15 cellular contexts compared by ENCODE assay signal in the genomic region with DNA sequence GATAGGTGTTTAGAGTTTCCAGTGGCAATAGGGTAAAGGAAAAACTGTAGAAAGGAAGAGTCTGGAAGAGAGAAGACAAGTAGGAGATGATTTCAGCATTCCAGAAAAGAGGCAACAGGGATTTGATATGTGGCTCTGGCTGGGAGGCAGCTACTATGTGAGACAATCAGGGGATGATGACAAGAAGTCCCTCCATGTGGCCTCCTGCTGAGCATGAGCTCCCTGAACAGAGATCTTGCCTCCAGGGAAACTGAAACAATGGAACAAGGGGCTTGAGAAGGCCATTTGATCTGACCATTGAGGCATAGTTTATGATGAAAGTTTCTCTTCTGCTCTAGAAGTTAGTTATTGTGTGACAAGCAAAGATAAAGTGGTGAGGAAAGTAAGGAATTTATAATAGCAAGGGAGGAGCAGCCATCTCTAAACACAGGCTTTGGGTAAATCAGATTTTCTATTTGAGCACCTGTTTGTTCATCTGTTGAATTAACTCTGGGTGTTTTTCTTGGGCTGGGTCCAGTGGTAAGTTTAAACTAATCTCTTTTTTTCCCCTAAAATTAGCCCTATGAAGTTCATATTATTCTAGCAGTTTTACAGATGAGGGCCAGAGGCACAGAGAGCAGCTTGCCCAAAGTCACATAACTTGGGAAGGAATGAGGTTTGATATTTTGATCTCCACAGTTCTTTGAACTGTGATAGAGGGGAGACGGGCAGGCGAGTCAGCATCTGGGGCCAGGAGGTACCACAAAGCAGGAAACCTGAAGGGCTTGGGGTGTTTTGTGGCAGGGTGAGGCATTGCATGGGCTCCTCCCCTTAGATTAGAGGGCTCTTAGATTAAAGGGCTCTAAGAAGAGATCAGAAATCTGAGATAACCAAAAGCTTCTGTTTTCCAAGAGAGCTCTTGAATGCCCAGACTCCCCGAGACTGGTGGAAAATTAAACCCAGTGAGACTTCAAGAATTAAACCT. TPM values are rescaled to one million over a fixed set of nuclear protein-coding genes. Genes with fewer than 3 reads are reported as not detected.
DNase-seq lines count a peak whose midpoint lies in the region; ATAC-seq and TF ChIP-seq lines count a peak whose summit lies in the region.
"Had no signal": no experiment of that assay in that cellular context is flagged by ENCODE, and none has a peak within 500 bp of the region (broad histone marks: within the 10 kb centered on the region; RNA-seq: fewer than 3 reads in every experiment).

No MANE protein-coding gene starts in this region.

- no peak overlapping the region for H3K9ac ChIP-seq in H9 (ENCODE audit: extremely low read depth, insufficient read length, low read length)
- H3K9ac ChIP-seq in GM23248: no peak overlapping the region

- no peak overlapping the region for H2BK15ac ChIP-seq in H9 (ENCODE audit: low read depth, low read length)

- no peak for DNase-seq in H9
- no peak for DNase-seq in T-helper 2 cell treated with Interferon-gamma antibody and Interleukin-4, amounts not matched to agents 5 μg/mL and 100 μg/mL, for 36 hours (ENCODE audit: low spot score)
- DNase-seq in activated naive CD4-positive, alpha-beta T cell treated with anti-CD3 and anti-CD28 coated beads, Interleukin-2, amount 10 ng/mL, durations not matched to agents 7 days and 5 days: peak; percentile 70
- peak in 7 of 9 donors; percentile 40 to 59 (median 53) for DNase-seq in naive thymus-derived CD4-positive, alpha-beta T cell
- DNase-seq in HAP-1 (ENCODE audit: low spot score in 2 of 2): no peak
- DNase-seq in GM23248: no peak
- DNase-seq: H7, IMR-90, NCI-H1930 had no signal

- no peak overlapping the region for H3K56ac ChIP-seq in H9 (ENCODE audit: insufficient read length, low read depth, low read length)

- TF ChIP-seq CTCF in H9 (conservative IDR thresholded peaks at IDR 0.05): no peak; the same call in 2 of the 3 replicates

- peaks cover 13% of the 10 kb centered on the region for H3K27me3 Mint-ChIP-seq in H9 (ENCODE audit: low read depth)
- peaks cover 66% of the 10 kb centered on the region for H3K27me3 Mint-ChIP-seq in T-helper 2 cell treated with Interferon-gamma antibody and Interleukin-4, amounts not matched to agents 5 μg/mL and 100 μg/mL, for 36 hours (ENCODE audit: low read depth)
- peaks cover 52% of the 10 kb centered on the region for H3K27me3 Mint-ChIP-seq in activated naive CD4-positive, alpha-beta T cell treated with anti-CD3 and anti-CD28 coated beads, Interleukin-2, amount 10 ng/mL, durations not matched to agents 7 days and 5 days
- H3K27me3 Mint-ChIP-seq in naive thymus-derived CD4-positive, alpha-beta T cell: peaks cover 0 to 65% (median 46%) of the 10 kb centered on the region in 5 donors

- H3K27ac ChIP-seq in H9 (ENCODE audit: insufficient read length, low read depth, low read length) (no peak overlapping the region), GM23248 (no peak overlapping the region)
- H3K27ac ChIP-seq in naive thymus-derived CD4-positive, alpha-beta T cell (ENCODE audit: low read depth, low read length): no peak overlapping the region

- H3K4me1 ChIP-seq in H9 (ENCODE audit: insufficient read depth, low read length) (no peaks in the 10 kb centered on the region), HAP-1 (no peaks in the 10 kb centered on the region), GM23248 (ENCODE audit: insufficient read depth) (no peaks in the 10 kb centered on the region)
- peaks cover 0 to 25% of the 10 kb centered on the region in 2 donors for H3K4me1 ChIP-seq in naive thymus-derived CD4-positive, alpha-beta T cell (ENCODE audit: control insufficient read depth in 2 of 2, insufficient read depth in 2 of 2, low read length in 2 of 2)

- no peak overlapping the region for H3K18ac ChIP-seq in H9 (ENCODE audit: insufficient read length, low read depth, low read length)

- H3K4me2 ChIP-seq in H9 (ENCODE audit: insufficient read depth, insufficient read length, low read length) (no peak overlapping the region), GM23248 (ENCODE audit: unreplicated experiment) (no peak overlapping the region)

- H3K9me3 Mint-ChIP-seq in H9: no peaks in the 10 kb centered on the region
- no peaks in the 10 kb centered on the region for H3K9me3 Mint-ChIP-seq in T-helper 2 cell treated with Interferon-gamma antibody and Interleukin-4, amounts not matched to agents 5 μg/mL and 100 μg/mL, for 36 hours
- H3K9me3 Mint-ChIP-seq in activated naive CD4-positive, alpha-beta T cell treated with anti-CD3 and anti-CD28 coated beads, Interleukin-2, amount 10 ng/mL, durations not matched to agents 7 days and 5 days: no peaks in the 10 kb centered on the region
- peaks cover 0 to 2% (median 0%) of the 10 kb centered on the region in 11 donors for H3K9me3 Mint-ChIP-seq in naive thymus-derived CD4-positive, alpha-beta T cell
- H3K9me3 Mint-ChIP-seq: CD8-positive, alpha-beta memory T cell; neural crest cell had no signal

- H3K14ac ChIP-seq in H9 (ENCODE audit: insufficient read depth, low read length): no peak overlapping the region

- no peak overlapping the region for H3K27ac Mint-ChIP-seq in H9
- H3K27ac Mint-ChIP-seq in T-helper 2 cell treated with Interferon-gamma antibody and Interleukin-4, amounts not matched to agents 5 μg/mL and 100 μg/mL, for 36 hours: peak overlapping the region; percentile 39
- peak overlapping the region; percentile 71 for H3K27ac Mint-ChIP-seq in activated naive CD4-positive, alpha-beta T cell treated with anti-CD3 and anti-CD28 coated beads, Interleukin-2, amount 10 ng/mL, durations not matched to agents 7 days and 5 days
- H3K27ac Mint-ChIP-seq in naive thymus-derived CD4-positive, alpha-beta T cell: peak overlapping the region in 4 of 9 donors; percentile 24 to 79 (median 59)
- H3K27ac Mint-ChIP-seq: CD8-positive, alpha-beta memory T cell had no signal

- in situ Hi-C loops in HAP-1 (cut with MboI; ENCODE audit: low sequenced_read_pairs) (no loop called here), GM23248 (cut with MboI) (no loop called here)

- H3K36me3 ChIP-seq in naive thymus-derived CD4-positive, alpha-beta T cell (ENCODE audit: control insufficient read depth in 2 of 3, insufficient read depth in 3 of 3, low read length in 3 of 3): no peaks in the 10 kb centered on the region
- no peaks in the 10 kb centered on the region for H3K36me3 ChIP-seq in HAP-1 (replicated peaks)
- no peaks in the 10 kb centered on the region for H3K36me3 ChIP-seq in GM23248 (ENCODE audit: low read depth)

- intact Hi-C loops in naive thymus-derived CD4-positive, alpha-beta T cell (cut with micrococcal nuclease): loop anchor here in 1 of 2 donors (1.0 to 2.0 kb wide), 2 partner anchors 16 to 19 kb away; no protein-coding TSS in a partner anchor

- no peaks in the 10 kb centered on the region for H3K79me1 ChIP-seq in H9 (ENCODE audit: insufficient read depth, low read depth, low read length, poor library complexity, severe bottlenecking)

- no peaks in the 10 kb centered on the region for H3F3A ChIP-seq in GM23248 (ENCODE audit: insufficient read depth)

- H4K8ac ChIP-seq in H9 (replicated peaks; ENCODE audit: insufficient read length, low read depth, low read length): no peak overlapping the region

- H3K4ac ChIP-seq in H9 (ENCODE audit: low read depth, low read length): no peak overlapping the region

- H3K27me3 ChIP-seq in H9 (ENCODE audit: insufficient read depth, low read length) (no peaks in the 10 kb centered on the region), HAP-1 (ENCODE audit: low read depth) (peaks cover 17% of the 10 kb centered on the region; the same call in 1 of the 2 replicates), GM23248 (replicated peaks; ENCODE audit: insufficient read depth) (no peaks in the 10 kb centered on the region; the same call in 1 of the 2 replicates)
- H3K27me3 ChIP-seq in naive thymus-derived CD4-positive, alpha-beta T cell (ENCODE audit: control insufficient read depth in 2 of 2, insufficient read depth in 2 of 2, low read length in 2 of 2): no peaks in the 10 kb centered on the region

- WGBS in H9 (ENCODE audit: extremely low coverage, insufficient read length, low lambda C conversion rate): no CpG with 5 or more reads among the region's 3 CpGs
- 2 to 9% methylated on average over 3 of the region's 3 CpGs for WGBS in GM23248 (ENCODE audit: low coverage in 1 of 2, low lambda C conversion rate in 2 of 2, missing lambda C conversion rate in 2 of 2), 2 experiments

- POLR2A ChIA-PET in naive thymus-derived CD4-positive, alpha-beta T cell (lab: Charles Lee): interaction anchor here (0.6 kb wide), 1 partner anchor 18 kb away, joined by 3 read pairs; no protein-coding TSS in a partner anchor

- peak overlapping the region; percentile 52 for H2AFZ ChIP-seq in H9 (ENCODE audit: low read length)
- no peak overlapping the region for H2AFZ ChIP-seq in GM23248

- H4K20me1 ChIP-seq in H9 (ENCODE audit: control insufficient read depth, insufficient read depth, insufficient read length) (no peaks in the 10 kb centered on the region), GM23248 (ENCODE audit: insufficient read depth) (no peaks in the 10 kb centered on the region)

- H3K4me3 Mint-ChIP-seq in H9: no peak overlapping the region
- peak overlapping the region; percentile 72 for H3K4me3 Mint-ChIP-seq in T-helper 2 cell treated with Interferon-gamma antibody and Interleukin-4, amounts not matched to agents 5 μg/mL and 100 μg/mL, for 36 hours
- H3K4me3 Mint-ChIP-seq in activated naive CD4-positive, alpha-beta T cell treated with anti-CD3 and anti-CD28 coated beads, Interleukin-2, amount 10 ng/mL, durations not matched to agents 7 days and 5 days: peak overlapping the region; percentile 33
- peak overlapping the region; percentile 13 to 77 (median 67) for H3K4me3 Mint-ChIP-seq in naive thymus-derived CD4-positive, alpha-beta T cell
- H3K4me3 Mint-ChIP-seq: CD8-positive, alpha-beta memory T cell; neural crest cell had no signal

- H3K9me3 ChIP-seq in H9 (ENCODE audit: control insufficient read depth, low read depth, low read length) (no peaks in the 10 kb centered on the region), HAP-1 (no peaks in the 10 kb centered on the region), GM23248 (ENCODE audit: low read depth) (no peaks in the 10 kb centered on the region)
- no peaks in the 10 kb centered on the region for H3K9me3 ChIP-seq in naive thymus-derived CD4-positive, alpha-beta T cell (ENCODE audit: control insufficient read depth in 2 of 3, low read length in 3 of 3)

- H2AK5ac ChIP-seq in H9 (ENCODE audit: insufficient read length, low read length): no peak overlapping the region

- H2BK120ac ChIP-seq in H9 (ENCODE audit: low read depth, low read length, poor library complexity, severe bottlenecking): no peak overlapping the region

- H3K4me1 Mint-ChIP-seq in H9: peaks cover 13 to 19% of the 10 kb centered on the region in 2 experiments
- H3K4me1 Mint-ChIP-seq in T-helper 2 cell treated with Interferon-gamma antibody and Interleukin-4, amounts not matched to agents 5 μg/mL and 100 μg/mL, for 36 hours (ENCODE audit: low read depth): peaks cover 26% of the 10 kb centered on the region
- peaks cover 38% of the 10 kb centered on the region for H3K4me1 Mint-ChIP-seq in activated naive CD4-positive, alpha-beta T cell treated with anti-CD3 and anti-CD28 coated beads, Interleukin-2, amount 10 ng/mL, durations not matched to agents 7 days and 5 days
- peaks cover 10 to 40% (median 30%) of the 10 kb centered on the region in 7 donors for H3K4me1 Mint-ChIP-seq in naive thymus-derived CD4-positive, alpha-beta T cell

- H2BK5ac ChIP-seq in H9 (ENCODE audit: insufficient read length, low read length): no peak overlapping the region

- no peak overlapping the region for H2BK20ac ChIP-seq in H9 (ENCODE audit: low read depth, low read length, poor library complexity, severe bottlenecking)

- no peaks in the 10 kb centered on the region for H3K9me2 ChIP-seq in GM23248 (ENCODE audit: insufficient read depth)

- no peak overlapping the region for H2BK12ac ChIP-seq in H9 (ENCODE audit: insufficient read length, low read depth, low read length)

- no peak overlapping the region for H3K4me3 ChIP-seq in naive thymus-derived CD4-positive, alpha-beta T cell (ENCODE audit: low read length)
- H3K4me3 ChIP-seq in HAP-1 (no peak overlapping the region), GM23248 (no peak overlapping the region)

- H3K36me3 Mint-ChIP-seq in H9 (ENCODE audit: insufficient read depth in 1 of 3, low read depth in 3 of 3): no peaks in the 10 kb centered on the region
- H3K36me3 Mint-ChIP-seq in T-helper 2 cell treated with Interferon-gamma antibody and Interleukin-4, amounts not matched to agents 5 μg/mL and 100 μg/mL, for 36 hours (ENCODE audit: low read depth): no peaks in the 10 kb centered on the region
- no peaks in the 10 kb centered on the region for H3K36me3 Mint-ChIP-seq in activated naive CD4-positive, alpha-beta T cell treated with anti-CD3 and anti-CD28 coated beads, Interleukin-2, amount 10 ng/mL, durations not matched to agents 7 days and 5 days
- peaks cover 0 to 2% (median 0%) of the 10 kb centered on the region in 5 donors for H3K36me3 Mint-ChIP-seq in naive thymus-derived CD4-positive, alpha-beta T cell
- H3K36me3 Mint-ChIP-seq: CD8-positive, alpha-beta memory T cell had no signal

- no peak overlapping the region for H4K91ac ChIP-seq in H9 (ENCODE audit: insufficient read length, low read depth, low read length)

- H4K5ac ChIP-seq in H9 (ENCODE audit: insufficient read length, low read depth, low read length): no peak overlapping the region

- H3K79me2 ChIP-seq in H9 (ENCODE audit: insufficient read depth, low read length): no peaks in the 10 kb centered on the region
- H3K79me2 ChIP-seq in GM23248 (ENCODE audit: insufficient read depth): no peaks in the 10 kb centered on the region

- H3T11ph ChIP-seq in H9 (ENCODE audit: low read length): no peak overlapping the region

- H3K23ac ChIP-seq in H9 (ENCODE audit: insufficient read length, low read depth, low read length): no peak overlapping the region

- peak; percentile 95 for ATAC-seq in naive thymus-derived CD4-positive, alpha-beta T cell
- no peak for ATAC-seq in GM18502 (IDR thresholded peaks at IDR 0.05; ENCODE audit: poor library complexity, unreplicated experiment)
- no peak for ATAC-seq in SK-N-SH treated with all-trans-retinoic acid at 6 μM for 48 hours

- H3K23me2 ChIP-seq in H9 (ENCODE audit: insufficient read length, low read depth, low read length, poor library complexity, severe bottlenecking): no peaks in the 10 kb centered on the region

- CTCF ChIA-PET in activated naive CD4-positive, alpha-beta T cell treated with anti-CD3 and anti-CD28 coated beads, Interleukin-2, amount 10 ng/mL, durations not matched to agents 7 days and 5 days (lab: Charles Lee): interaction anchor here (1.1 to 1.6 kb wide), 2 partner anchors 9 to 15 kb away, joined by 3 to 4 read pairs; no protein-coding TSS in a partner anchor
- CTCF ChIA-PET in naive thymus-derived CD4-positive, alpha-beta T cell (lab: Charles Lee): interaction anchor here (1.2 to 1.5 kb wide), 3 partner anchors 8 to 27 kb away, joined by 3 to 5 read pairs (median 4); no protein-coding TSS in a partner anchor

RNA-seq across cellular contexts. Expression of gene GPX5, which starts 2.8 kb away (rescaled TPM):
- not detected in 2 replicates for total RNA-seq in H9 (2021)
- not detected for total RNA-seq in naive thymus-derived CD4-positive, alpha-beta T cell
- polyA plus RNA-seq in naive thymus-derived CD4-positive, alpha-beta T cell: not detected
- total RNA-seq in GM23248 (2014; rRNA removed; shearing (Covaris generic)): not detected in 2 replicates
- not detected in 2 replicates for polyA plus RNA-seq in GM23248 (2016; fragmentation: Nextera tagmentation; extraction: Ambion mirVana)
- total RNA-seq: CD8-positive, alpha-beta memory T cell; chondrocyte; H7; IMR-90; kidney epithelial cell; neural crest cell had no signal
- polyA plus RNA-seq: IMR-90 had no signal

RNA-seq across cellular contexts. Expression of gene GPX6, which starts 7.3 kb away (rescaled TPM):
- not detected in 2 replicates for total RNA-seq in H9 (2021)
- not detected for total RNA-seq in naive thymus-derived CD4-positive, alpha-beta T cell
- not detected for polyA plus RNA-seq in naive thymus-derived CD4-positive, alpha-beta T cell
- not detected in 2 replicates for total RNA-seq in GM23248 (2014; rRNA removed; shearing (Covaris generic))
- not detected in 2 replicates for polyA plus RNA-seq in GM23248 (2016; fragmentation: Nextera tagmentation; extraction: Ambion mirVana)
- total RNA-seq: CD8-positive, alpha-beta memory T cell; chondrocyte; H7; IMR-90; kidney epithelial cell; neural crest cell had no signal
- polyA plus RNA-seq: CD8-positive, alpha-beta memory T cell; IMR-90 had no signal

Comparison
In these comparisons a context has a peak if more than half of its experiments do, and no peak if none do; other contexts are left out.
1. DNase-seq: peak in activated naive CD4-positive, alpha-beta T cell treated with anti-CD3 and anti-CD28 coated beads, Interleukin-2, amount 10 ng/mL, durations not matched to agents 7 days and 5 days (single experiment) and naive thymus-derived CD4-positive, alpha-beta T cell (7 of 9); none in H9 (single experiment), T-helper 2 cell treated with Interferon-gamma antibody and Interleukin-4, amounts not matched to agents 5 μg/mL and 100 μg/mL, for 36 hours (single experiment), HAP-1 (0 of 2) and GM23248 (single experiment).
2. H3K27ac Mint-ChIP-seq: peak in T-helper 2 cell treated with Interferon-gamma antibody and Interleukin-4, amounts not matched to agents 5 μg/mL and 100 μg/mL, for 36 hours (single experiment) and activated naive CD4-positive, alpha-beta T cell treated with anti-CD3 and anti-CD28 coated beads, Interleukin-2, amount 10 ng/mL, durations not matched to agents 7 days and 5 days (single experiment); none in H9 (0 of 3).
3. H3K4me3 Mint-ChIP-seq: peak in T-helper 2 cell treated with Interferon-gamma antibody and Interleukin-4, amounts not matched to agents 5 μg/mL and 100 μg/mL, for 36 hours (single experiment), activated naive CD4-positive, alpha-beta T cell treated with anti-CD3 and anti-CD28 coated beads, Interleukin-2, amount 10 ng/mL, durations not matched to agents 7 days and 5 days (single experiment) and naive thymus-derived CD4-positive, alpha-beta T cell (10 of 10); none in H9 (0 of 2).